24 cellular contexts compared by ENCODE assay signal in genomic region chr1:94614980-94615379, GRCh38.
A peak's percentile ranks its signal among the peaks of the same experiment; 100 is the strongest.
DNase-seq lines count a peak whose midpoint lies in the region; ATAC-seq, FAIRE-seq and TF ChIP-seq lines count a peak whose summit lies in the region.
"Had no signal": no experiment of that assay in that cellular context is flagged by ENCODE, and none has a peak within 500 bp of the region (broad histone marks: within the 10 kb centered on the region; RNA-seq: fewer than 3 reads in every experiment).

No MANE protein-coding gene starts in this region.

- 1 to 22% (median 18%) methylated on average over 4 of the region's 4 CpGs for WGBS in small intestine, 3 donors

- TF ChIP-seq CTCF in right atrium auricular region (IDR thresholded peaks at IDR 0.05): no peak
- TF ChIP-seq CTCF in activated CD8-positive, alpha-beta T cell treated with anti-CD3 and anti-CD28 coated beads for 36 hours (IDR thresholded peaks at IDR 0.05): no peak

- peak; percentile 63 for ATAC-seq in Right ventricle myocardium inferior
- ATAC-seq in activated CD8-positive, alpha-beta T cell treated with anti-CD3 and anti-CD28 coated beads for 36 hours: no peak
- ATAC-seq in stimulated activated naive CD8-positive, alpha-beta T cell treated with anti-CD3 and anti-CD28 coated beads, Interleukin-15, amount 100 ng/mL, for 72 hours: no peak
- ATAC-seq: Panc1; stimulated activated memory B cell treated with anti-CD40 and anti-IgM and Interleukin-4, amounts not matched to agents 10 μg/mL and 1 μg/mL and 100 μg/mL, for 72 hours had no signal

- DNase-seq in Right ventricle myocardium inferior (ENCODE audit: missing footprints) (no peak), right atrium auricular region (ENCODE audit: low spot score) (no peak), iris pigment epithelial cell (ENCODE audit: low read depth) (peak; percentile 55), small intestine (peak; percentile 85), NCI-H446 treated with DMSO at 0.1 percent for 48 hours (lab: John Stamatoyannopoulos, UW) (no peak)
- DNase-seq in activated CD8-positive, alpha-beta T cell treated with anti-CD3 and anti-CD28 coated beads for 36 hours: no peak
- no peak for DNase-seq in stimulated activated naive CD8-positive, alpha-beta T cell treated with anti-CD3 and anti-CD28 coated beads, Interleukin-15, amount 100 ng/mL, for 72 hours
- DNase-seq: 8988T; activated naive CD8-positive, alpha-beta T cell treated with anti-CD3 and anti-CD28 coated beads, Interleukin-2, amount 10 ng/mL, durations not matched to agents 7 days and 5 days; activated T-cell treated with anti-CD3 and anti-CD28 coated beads, Interleukin-2, amount 50 U/mL, for 24 hours; CD4-positive, alpha-beta memory T cell; erythroblast; hippocampal formation; left cardiac atrium; NCI-H1105; NCI-H446; sigmoid colon; stimulated activated CD4-positive, alpha-beta T cell treated with anti-CD3 and anti-CD28 coated beads, Interleukin-4, amount 100 ng/mL, for 4 hours; uterus had no signal

- no peak for FAIRE-seq in small intestine (lab: Jason Lieb, UNC)
- FAIRE-seq: G401.6 had no signal

- H3K4me1 ChIP-seq in right atrium auricular region: no peaks in the 10 kb centered on the region
- peaks cover 0 to 9% of the 10 kb centered on the region in 2 donors for H3K4me1 ChIP-seq in small intestine (ENCODE audit: control insufficient read depth in 2 of 2, insufficient read depth in 1 of 2, low read depth in 1 of 2, low read length in 1 of 2)
- H3K4me1 ChIP-seq: uterus had no signal

- H3K36me3 Mint-ChIP-seq in activated CD8-positive, alpha-beta T cell treated with anti-CD3 and anti-CD28 coated beads for 36 hours (ENCODE audit: low read depth): no peaks in the 10 kb centered on the region
- H3K36me3 Mint-ChIP-seq: activated naive CD8-positive, alpha-beta T cell treated with anti-CD3 and anti-CD28 coated beads, Interleukin-2, amount 10 ng/mL, durations not matched to agents 7 days and 5 days; CD4-positive, alpha-beta memory T cell; stimulated activated memory B cell treated with anti-CD40 and anti-IgM and Interleukin-4, amounts not matched to agents 10 μg/mL and 1 μg/mL and 100 μg/mL, for 72 hours had no signal

- no peaks in the 10 kb centered on the region for H3K4me1 Mint-ChIP-seq in activated CD8-positive, alpha-beta T cell treated with anti-CD3 and anti-CD28 coated beads for 36 hours (ENCODE audit: low read depth)
- H3K4me1 Mint-ChIP-seq in stimulated activated naive CD8-positive, alpha-beta T cell treated with anti-CD3 and anti-CD28 coated beads, Interleukin-15, amount 100 ng/mL, for 72 hours: peaks cover 4% of the 10 kb centered on the region
- H3K4me1 Mint-ChIP-seq: central memory CD8-positive, alpha-beta T cell had no signal

- no peak overlapping the region for H3K4me3 Mint-ChIP-seq in activated CD8-positive, alpha-beta T cell treated with anti-CD3 and anti-CD28 coated beads for 36 hours
- no peak overlapping the region for H3K4me3 Mint-ChIP-seq in stimulated activated naive CD8-positive, alpha-beta T cell treated with anti-CD3 and anti-CD28 coated beads, Interleukin-15, amount 100 ng/mL, for 72 hours
- H3K4me3 Mint-ChIP-seq: activated naive CD8-positive, alpha-beta T cell treated with anti-CD3 and anti-CD28 coated beads, Interleukin-2, amount 10 ng/mL, durations not matched to agents 7 days and 5 days; activated T-cell treated with anti-CD3 and anti-CD28 coated beads, Interleukin-2, amount 50 U/mL, for 24 hours; CD4-positive, alpha-beta memory T cell; central memory CD8-positive, alpha-beta T cell; stimulated activated memory B cell treated with anti-CD40 and anti-IgM and Interleukin-4, amounts not matched to agents 10 μg/mL and 1 μg/mL and 100 μg/mL, for 72 hours had no signal

- no peak overlapping the region for H3K4me3 ChIP-seq in right atrium auricular region
- H3K4me3 ChIP-seq in small intestine (ENCODE audit: low read depth in 1 of 2, low read length in 2 of 2): no peak overlapping the region
- H3K4me3 ChIP-seq: sigmoid colon, uterus had no signal

- H3K9me3 ChIP-seq in right atrium auricular region (no peaks in the 10 kb centered on the region), small intestine (ENCODE audit: control insufficient read depth, low read depth) (no peaks in the 10 kb centered on the region)
- H3K9me3 ChIP-seq: sigmoid colon, uterus had no signal

- POLR2A ChIA-PET in activated CD8-positive, alpha-beta T cell treated with anti-CD3 and anti-CD28 coated beads for 36 hours (lab: Charles Lee): no interaction called here

- peaks cover 1% of the 10 kb centered on the region for H3K27me3 Mint-ChIP-seq in activated CD8-positive, alpha-beta T cell treated with anti-CD3 and anti-CD28 coated beads for 36 hours
- peaks cover 26% of the 10 kb centered on the region for H3K27me3 Mint-ChIP-seq in stimulated activated naive CD8-positive, alpha-beta T cell treated with anti-CD3 and anti-CD28 coated beads, Interleukin-15, amount 100 ng/mL, for 72 hours

- H3K36me3 ChIP-seq in right atrium auricular region (no peaks in the 10 kb centered on the region), small intestine (ENCODE audit: control insufficient read depth in 2 of 2, insufficient read depth in 2 of 2, low read length in 2 of 2) (no peaks in the 10 kb centered on the region)
- H3K36me3 ChIP-seq: sigmoid colon, uterus had no signal

- peaks cover 7% of the 10 kb centered on the region for H3K9me3 Mint-ChIP-seq in activated CD8-positive, alpha-beta T cell treated with anti-CD3 and anti-CD28 coated beads for 36 hours
- peaks cover 8 to 18% of the 10 kb centered on the region in 2 donors for H3K9me3 Mint-ChIP-seq in stimulated activated naive CD8-positive, alpha-beta T cell treated with anti-CD3 and anti-CD28 coated beads, Interleukin-15, amount 100 ng/mL, for 72 hours
- H3K9me3 Mint-ChIP-seq: central memory CD8-positive, alpha-beta T cell had no signal

- H3K27ac Mint-ChIP-seq in activated CD8-positive, alpha-beta T cell treated with anti-CD3 and anti-CD28 coated beads for 36 hours: no peak overlapping the region
- H3K27ac Mint-ChIP-seq in stimulated activated naive CD8-positive, alpha-beta T cell treated with anti-CD3 and anti-CD28 coated beads, Interleukin-15, amount 100 ng/mL, for 72 hours: no peak overlapping the region
- H3K27ac Mint-ChIP-seq: activated naive CD8-positive, alpha-beta T cell treated with anti-CD3 and anti-CD28 coated beads, Interleukin-2, amount 10 ng/mL, durations not matched to agents 7 days and 5 days; activated T-cell treated with anti-CD3 and anti-CD28 coated beads, Interleukin-2, amount 50 U/mL, for 24 hours; CD4-positive, alpha-beta memory T cell; stimulated activated memory B cell treated with anti-CD40 and anti-IgM and Interleukin-4, amounts not matched to agents 10 μg/mL and 1 μg/mL and 100 μg/mL, for 72 hours had no signal

- CTCF ChIA-PET in activated CD8-positive, alpha-beta T cell treated with anti-CD3 and anti-CD28 coated beads for 36 hours (lab: Charles Lee): interaction anchor here (1.3 kb wide), 1 partner anchor 20 kb away, joined by 3 read pairs; no protein-coding TSS in a partner anchor

- H3K27me3 ChIP-seq in right atrium auricular region: no peaks in the 10 kb centered on the region
- H3K27me3 ChIP-seq in small intestine (ENCODE audit: control insufficient read depth in 2 of 2, insufficient read depth in 2 of 2, low read length in 2 of 2): no peaks in the 10 kb centered on the region
- H3K27me3 ChIP-seq: sigmoid colon, uterus had no signal

- intact Hi-C loops in Right ventricle myocardium inferior (cut with DNase I): no loop called here
- intact Hi-C loops in activated CD8-positive, alpha-beta T cell treated with anti-CD3 and anti-CD28 coated beads for 36 hours (cut with micrococcal nuclease): no loop called here

- H3K27ac ChIP-seq in right atrium auricular region (no peak overlapping the region), small intestine (ENCODE audit: low read depth in 1 of 2, low read length in 1 of 2) (peak overlapping the region; percentile 34 to 40)
- H3K27ac ChIP-seq: sigmoid colon, uterus had no signal

TF ChIP-seq in PFSK-1, 5 proteins besides CTCF, POLR2A, EP300 and RAD21:
- peak; percentile 28 for TF ChIP-seq FOXP2 (optimal IDR thresholded peaks at IDR 0.05; ENCODE audit: borderline replicate concordance, extremely low read depth, extremely low read length, insufficient read depth)
- no peak for TF ChIP-seq REST (IDR thresholded peaks at IDR 0.05; ENCODE audit: insufficient read depth in 1 of 2, low read depth in 2 of 2, low read length in 2 of 2)

Comparison
In these comparisons a context has a peak if more than half of its experiments do, and no peak if none do; other contexts are left out.
1. DNase-seq: peak in iris pigment epithelial cell (single experiment) and small intestine (single experiment); none in Right ventricle myocardium inferior (single experiment), right atrium auricular region (single experiment), NCI-H446 treated with DMSO at 0.1 percent for 48 hours (single experiment), activated CD8-positive, alpha-beta T cell treated with anti-CD3 and anti-CD28 coated beads for 36 hours (single experiment) and stimulated activated naive CD8-positive, alpha-beta T cell treated with anti-CD3 and anti-CD28 coated beads, Interleukin-15, amount 100 ng/mL, for 72 hours (0 of 2).
2. H3K27ac ChIP-seq: peak in small intestine (2 of 2); none in right atrium auricular region (0 of 2).